In the genomic region with DNA sequence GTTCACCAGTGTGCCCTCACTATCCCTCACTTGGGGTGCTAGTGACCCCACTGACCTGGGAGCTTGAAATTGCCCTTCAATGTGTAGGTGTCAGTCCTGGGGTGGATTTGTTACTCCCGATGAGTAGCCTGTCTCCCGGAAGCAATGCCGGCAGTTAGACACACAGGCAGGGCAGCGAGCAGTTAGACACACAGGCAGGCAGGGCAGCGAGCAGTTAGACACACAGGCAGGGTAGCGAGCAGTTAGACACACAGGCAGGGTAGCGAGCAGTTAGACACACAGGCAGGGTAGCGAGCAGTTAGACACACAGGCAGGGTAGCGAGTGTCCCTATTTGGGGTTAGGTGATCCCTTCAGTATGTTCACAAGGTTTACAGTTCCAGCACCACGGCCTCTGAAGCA, we compare ENCODE assay signal across 16 cellular contexts. TPM values are rescaled to one million over a fixed set of nuclear protein-coding genes. Genes with fewer than 3 reads are reported as not detected.
DNase-seq lines count a peak whose midpoint lies in the region; ATAC-seq and TF ChIP-seq lines count a peak whose summit lies in the region.
"Had no signal": no experiment of that assay in that cellular context is flagged by ENCODE, and none has a peak within 500 bp of the region (broad histone marks: within the 10 kb centered on the region; RNA-seq: fewer than 3 reads in every experiment).

No MANE protein-coding gene starts in this region.

- intact Hi-C loops in IMR-90 (cut with micrococcal nuclease), result no loop called here
- intact Hi-C loops in upper lobe of right lung (cut with DNase I), result no loop called here

- H2AFZ ChIP-seq in IMR-90 (replicated peaks; ENCODE audit: low read length, poor library complexity), result no peak overlapping the region
- H2AFZ ChIP-seq in neuronal stem cell (ENCODE audit: low read length), result no peak overlapping the region

- CTCF ChIA-PET in IMR-90 (lab: Yijun Ruan, JAX), result no interaction called here

- H3K36me3 ChIP-seq in IMR-90 (ENCODE audit: control insufficient read depth, insufficient read depth, low read length), result no peaks in the 10 kb centered on the region
- no peaks in the 10 kb centered on the region for H3K36me3 ChIP-seq in neuronal stem cell (replicated peaks in 1 of 2; ENCODE audit: control insufficient read depth in 2 of 2, insufficient read depth in 2 of 2, low read length in 2 of 2)
- H3K36me3 ChIP-seq in upper lobe of right lung, result no peaks in the 10 kb centered on the region
- H3K36me3 ChIP-seq: BE2C had no signal

- H3K9me3 ChIP-seq in IMR-90 (ENCODE audit: control insufficient read depth, insufficient read depth, low read length) (no peaks in the 10 kb centered on the region), neuronal stem cell (replicated peaks in 1 of 2; ENCODE audit: control insufficient read depth in 2 of 2, insufficient read depth in 1 of 2, low read depth in 1 of 2, low read length in 2 of 2) (no peaks in the 10 kb centered on the region), upper lobe of right lung (no peaks in the 10 kb centered on the region)
- H3K9me3 ChIP-seq: A549, BE2C had no signal

- H3K9me1 ChIP-seq in IMR-90 (ENCODE audit: insufficient read depth, low read length), result no peaks in the 10 kb centered on the region

- 0 out of 2 replicates have a peak overlapping the region, but pooled peaks have one; percentile 6 for H2BK20ac ChIP-seq in IMR-90 (ENCODE audit: low read depth, low read length)

- no peak for TF ChIP-seq RAD21 in IMR-90 (IDR thresholded peaks at IDR 0.05; ENCODE audit: low read length)

- no peak overlapping the region for H3K56ac ChIP-seq in IMR-90 (ENCODE audit: extremely low read depth, insufficient read depth, low read length)

- H2BK12ac ChIP-seq in neuronal stem cell (ENCODE audit: low read length), result no peak overlapping the region

- H3K4ac ChIP-seq in IMR-90 (ENCODE audit: low read depth, low read length), result no peak overlapping the region
- no peak overlapping the region for H3K4ac ChIP-seq in neuronal stem cell (ENCODE audit: low read length)

- H3K27ac Mint-ChIP-seq in chondrocyte (ENCODE audit: unreplicated experiment) (no peak overlapping the region), type B pancreatic cell (no peak overlapping the region)

- POLR2A ChIA-PET in IMR-90 (lab: Charles Lee; ENCODE audit: unreplicated experiment), result no interaction called here

- no peak overlapping the region for H3K9ac ChIP-seq in IMR-90 (ENCODE audit: low read depth, low read length)
- H3K9ac ChIP-seq in neuronal stem cell (ENCODE audit: low read depth, low read length, poor library complexity), result peak overlapping the region; percentile 30

- no peak overlapping the region for H3K4me3 Mint-ChIP-seq in chondrocyte (ENCODE audit: unreplicated experiment)
- H3K4me3 Mint-ChIP-seq in type B pancreatic cell, result no peak overlapping the region
- H3K4me3 Mint-ChIP-seq: CD4-positive, alpha-beta memory T cell had no signal

- TF ChIP-seq CTCF in IMR-90 (conservative IDR thresholded peaks at IDR 0.05; ENCODE audit: low read depth, low read length) (no peak), chondrocyte (IDR thresholded peaks at IDR 0.05) (no peak), upper lobe of right lung (IDR thresholded peaks at IDR 0.05) (no peak), type B pancreatic cell (conservative IDR thresholded peaks at IDR 0.05) (no peak)

- TF ChIP-seq POLR2A in IMR-90 (IDR thresholded peaks at IDR 0.05; ENCODE audit: low read depth, low read length), result no peak

- H3K79me1 ChIP-seq in IMR-90 (ENCODE audit: low read depth in 1 of 2, low read length in 2 of 2), result no peaks in the 10 kb centered on the region
- no peaks in the 10 kb centered on the region for H3K79me1 ChIP-seq in neuronal stem cell (ENCODE audit: low read depth, low read length)

- H4K8ac ChIP-seq in IMR-90 (ENCODE audit: low read depth in 2 of 2, low read length in 2 of 2), result no peak overlapping the region
- H4K8ac ChIP-seq in neuronal stem cell (ENCODE audit: low read depth, low read length), result no peak overlapping the region

- H3K36me3 Mint-ChIP-seq in chondrocyte (ENCODE audit: low read depth) (no peaks in the 10 kb centered on the region), type B pancreatic cell (no peaks in the 10 kb centered on the region)
- H3K36me3 Mint-ChIP-seq: CD4-positive, alpha-beta memory T cell had no signal

- H2BK5ac ChIP-seq in IMR-90 (ENCODE audit: low read depth, low read length, poor library complexity, severe bottlenecking) (no peak overlapping the region), neuronal stem cell (ENCODE audit: low read length) (no peak overlapping the region)

- no peak overlapping the region for H2AK9ac ChIP-seq in IMR-90 (replicated peaks; ENCODE audit: low read depth, low read length, poor library complexity)

- no peak overlapping the region for H3K4me3 ChIP-seq in IMR-90 (ENCODE audit: insufficient read depth, low read depth, low read length)
- no peak overlapping the region for H3K4me3 ChIP-seq in neuronal stem cell (ENCODE audit: low read length in 2 of 2)
- H3K4me3 ChIP-seq in upper lobe of right lung, result no peak overlapping the region
- H3K4me3 ChIP-seq: A549 had no signal

- H3K4me2 ChIP-seq in IMR-90 (ENCODE audit: low read depth, low read length), result no peak overlapping the region
- no peak overlapping the region for H3K4me2 ChIP-seq in neuronal stem cell (ENCODE audit: insufficient read depth, low read length, poor library complexity, severe bottlenecking)
- H3K4me2 ChIP-seq: A549 had no signal

- peaks cover 7% of the 10 kb centered on the region for H3K27me3 Mint-ChIP-seq in chondrocyte (ENCODE audit: low read depth)
- H3K27me3 Mint-ChIP-seq in type B pancreatic cell, result no peaks in the 10 kb centered on the region

- H4K5ac ChIP-seq in IMR-90 (ENCODE audit: low read depth, low read length), result no peak overlapping the region

- H3K27ac ChIP-seq in IMR-90 (ENCODE audit: insufficient read depth, low read length), result no peak overlapping the region
- H3K27ac ChIP-seq in neuronal stem cell (replicated peaks; ENCODE audit: low read length), result no peak overlapping the region
- no peak overlapping the region for H3K27ac ChIP-seq in upper lobe of right lung
- H3K27ac ChIP-seq: A549, C4-2B, HL-60 had no signal

- dilution Hi-C loops in IMR-90 (cut with HindIII; ENCODE audit: low sequenced_read_pairs, unreplicated experiment), result no loop called here

- no peak overlapping the region for H2BK15ac ChIP-seq in IMR-90 (ENCODE audit: low read depth, low read length)
- H2BK15ac ChIP-seq in neuronal stem cell (ENCODE audit: low read length), result no peak overlapping the region

- H3K14ac ChIP-seq in IMR-90 (replicated peaks; ENCODE audit: low read depth, low read length), result no peak overlapping the region
- H3K14ac ChIP-seq in neuronal stem cell (ENCODE audit: low read length), result no peak overlapping the region

- H3K9me3 Mint-ChIP-seq in chondrocyte (ENCODE audit: low read depth) (no peaks in the 10 kb centered on the region), type B pancreatic cell (no peaks in the 10 kb centered on the region)

- BruUV-seq in IMR-90 (replicated peaks; lab: Mats Ljungman, UMichigan), result no TSS peak

- H3K23ac ChIP-seq in IMR-90 (ENCODE audit: low read depth, low read length), result no peak overlapping the region
- H3K23ac ChIP-seq in neuronal stem cell (ENCODE audit: low read depth, low read length, poor library complexity), result no peak overlapping the region

- in situ Hi-C loops in IMR-90 (cut with MboI; ENCODE audit: low sequenced_read_pairs), result no loop called here

- DNase-seq in IMR-90, result no peak
- DNase-seq in chondrocyte (ENCODE audit: low spot score), result peak; percentile 51
- no peak for DNase-seq in neuronal stem cell (ENCODE audit: low spot score)
- DNase-seq in upper lobe of right lung, result peak; percentile 32
- DNase-seq in activated CD4-positive, CD25-positive, alpha-beta regulatory T cell (lab: John Stamatoyannopoulos, UW), result no peak
- no peak for DNase-seq in type B pancreatic cell (ENCODE audit: extremely low spot score, unreplicated experiment)
- DNase-seq: BE2C; CD4-positive, alpha-beta memory T cell; DMS79; HCEC 1CT had no signal

- H3K18ac ChIP-seq in IMR-90 (ENCODE audit: low read depth, low read length) (no peak overlapping the region), neuronal stem cell (ENCODE audit: low read length) (no peak overlapping the region)

- H4K91ac ChIP-seq in IMR-90 (ENCODE audit: insufficient read depth, low read depth, low read length) (no peak overlapping the region), neuronal stem cell (ENCODE audit: low read depth, low read length, poor library complexity) (no peak overlapping the region)

- H2AK5ac ChIP-seq in IMR-90 (ENCODE audit: low read depth, low read length) (no peak overlapping the region), neuronal stem cell (ENCODE audit: low read depth, low read length) (no peak overlapping the region)

- ATAC-seq in IMR-90 (ENCODE audit: low read depth), result no peak
- ATAC-seq in upper lobe of right lung, result no peak
- ATAC-seq: A549 had no signal

- peaks cover 54% of the 10 kb centered on the region for H3K27me3 ChIP-seq in IMR-90 (ENCODE audit: control insufficient read depth, insufficient read depth, low read length)
- peaks cover 0 to 14% (median 0%) of the 10 kb centered on the region in 3 experiments for H3K27me3 ChIP-seq in neuronal stem cell (ENCODE audit: control insufficient read depth in 3 of 3, insufficient read depth in 3 of 3, low read depth in 1 of 3, low read length in 3 of 3)
- no peaks in the 10 kb centered on the region for H3K27me3 ChIP-seq in upper lobe of right lung
- H3K27me3 ChIP-seq: BE2C had no signal

- H2BK120ac ChIP-seq in IMR-90 (ENCODE audit: low read depth, low read length) (no peak overlapping the region), neuronal stem cell (ENCODE audit: low read depth, low read length) (no peak overlapping the region)

- H3K4me1 Mint-ChIP-seq in chondrocyte (ENCODE audit: low read depth) (no peaks in the 10 kb centered on the region), type B pancreatic cell (ENCODE audit: unreplicated experiment) (no peaks in the 10 kb centered on the region)
- H3K4me1 Mint-ChIP-seq: CD4-positive, alpha-beta memory T cell had no signal

- H4K20me1 ChIP-seq in IMR-90 (ENCODE audit: insufficient read depth, low read length), result no peaks in the 10 kb centered on the region

- WGBS in IMR-90 (ENCODE audit: extremely low coverage in 2 of 2, insufficient read length in 1 of 2), 2 experiments, result 88% methylated on average over 7 of the region's 10 CpGs; no CpG with 5 or more reads in 1 of the 2 experiments
- WGBS in neuronal stem cell (ENCODE audit: extremely low coverage in 2 of 2, insufficient read length in 2 of 2, insufficient replicate concordance in 1 of 2), 2 donors, result no CpG with 5 or more reads among the region's 10 CpGs

- H3K4me1 ChIP-seq in IMR-90 (ENCODE audit: control insufficient read depth, insufficient read depth, low read length) (no peaks in the 10 kb centered on the region), neuronal stem cell (ENCODE audit: control insufficient read depth in 2 of 2, insufficient read depth in 1 of 2, low read depth in 1 of 2, low read length in 2 of 2) (peaks cover 0 to 1% of the 10 kb centered on the region in 2 donors), upper lobe of right lung (no peaks in the 10 kb centered on the region)
- H3K4me1 ChIP-seq: A549, BE2C had no signal

RNA-seq across cellular contexts. Expression of gene VWA2, which starts 44.0 kb away (rescaled TPM):
- not detected in 2 replicates for total RNA-seq in IMR-90 (2012; rRNA removed)
- not detected in 2 replicates for polyA plus RNA-seq in IMR-90 (2012; rRNA removed)
- polyA plus RNA-seq in IMR-90 (2012; cell fraction: cytosol; rRNA removed), result not detected in 2 replicates
- 0.02 TPM in 1 of 2 replicates, not detected in the other for polyA plus RNA-seq in IMR-90 (2012; cell fraction: nucleus; rRNA removed; ENCODE audit: low replicate concordance)
- total RNA-seq in chondrocyte, result not detected in 3 replicates
- 0.08 TPM for polyA plus RNA-seq in neuronal stem cell (2013, experiment 1 of 2)
- polyA plus RNA-seq in neuronal stem cell (2013, experiment 2 of 2), result 0.07 TPM
- 15.5 TPM for total RNA-seq in upper lobe of right lung
- total RNA-seq in type B pancreatic cell (ENCODE audit: low replicate concordance), result 2.9 and 6.0 TPM in 2 replicates
- total RNA-seq: CD4-positive, alpha-beta memory T cell; G401; H4 had no signal
- polyA plus RNA-seq: A549; AG04450; CD4-positive, alpha-beta memory T cell had no signal

Comparison
In these comparisons a context has a peak if more than half of its experiments do, and no peak if none do; other contexts are left out.
1. DNase-seq: peak in chondrocyte (single experiment) and upper lobe of right lung (single experiment); none in IMR-90 (single experiment), neuronal stem cell (single experiment), activated CD4-positive, CD25-positive, alpha-beta regulatory T cell (0 of 4) and type B pancreatic cell (single experiment).